In the genomic region with DNA sequence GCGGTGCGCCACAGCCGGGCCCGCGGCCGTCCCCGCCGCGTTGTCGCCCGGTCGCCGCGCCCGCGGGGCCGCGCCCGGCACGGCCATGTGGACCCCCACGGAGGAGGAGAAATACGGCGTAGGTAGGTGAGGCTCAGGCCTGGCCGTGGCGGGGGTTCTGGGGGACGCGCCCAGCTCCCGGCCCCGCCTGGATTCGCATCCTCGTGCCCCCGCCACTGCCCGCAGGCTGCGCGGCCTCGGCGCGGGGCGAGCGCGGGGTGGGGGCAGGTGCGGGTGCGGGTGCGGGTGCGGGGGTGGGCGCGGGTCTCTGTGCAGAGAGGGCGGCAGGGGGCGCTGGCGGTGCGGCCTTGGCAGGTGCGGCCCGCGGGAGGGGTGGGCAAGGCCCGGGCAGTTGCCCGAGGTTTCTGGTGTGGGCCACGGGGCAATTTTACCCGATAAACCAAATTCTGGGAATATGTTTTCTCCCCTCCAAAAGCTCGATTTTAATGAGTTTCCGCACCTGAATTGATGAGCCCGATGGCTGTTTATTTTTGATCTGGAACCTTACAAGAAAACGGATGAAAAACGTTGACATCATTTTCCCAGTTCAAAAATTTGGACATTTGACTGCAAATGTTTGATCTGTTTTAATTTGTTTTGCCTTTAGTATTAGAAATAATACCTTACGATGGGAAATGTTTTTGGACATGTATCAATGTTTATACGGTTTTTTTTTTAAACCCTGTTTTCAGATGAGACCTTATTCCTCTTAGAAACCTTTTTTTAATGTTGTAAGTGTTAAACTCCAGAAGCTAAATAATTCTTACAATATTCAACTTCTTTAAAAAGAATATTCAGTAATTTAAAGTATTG, we compare ENCODE assay signal across 1 cellular context.
TF ChIP-seq lines count a peak whose summit lies in the region.

No MANE protein-coding gene starts in this region.

TF ChIP-seq in HEK293, 187 proteins besides CTCF, POLR2A, EP300 and RAD21 (continued from another document):
- TF ChIP-seq, protein P1, sequence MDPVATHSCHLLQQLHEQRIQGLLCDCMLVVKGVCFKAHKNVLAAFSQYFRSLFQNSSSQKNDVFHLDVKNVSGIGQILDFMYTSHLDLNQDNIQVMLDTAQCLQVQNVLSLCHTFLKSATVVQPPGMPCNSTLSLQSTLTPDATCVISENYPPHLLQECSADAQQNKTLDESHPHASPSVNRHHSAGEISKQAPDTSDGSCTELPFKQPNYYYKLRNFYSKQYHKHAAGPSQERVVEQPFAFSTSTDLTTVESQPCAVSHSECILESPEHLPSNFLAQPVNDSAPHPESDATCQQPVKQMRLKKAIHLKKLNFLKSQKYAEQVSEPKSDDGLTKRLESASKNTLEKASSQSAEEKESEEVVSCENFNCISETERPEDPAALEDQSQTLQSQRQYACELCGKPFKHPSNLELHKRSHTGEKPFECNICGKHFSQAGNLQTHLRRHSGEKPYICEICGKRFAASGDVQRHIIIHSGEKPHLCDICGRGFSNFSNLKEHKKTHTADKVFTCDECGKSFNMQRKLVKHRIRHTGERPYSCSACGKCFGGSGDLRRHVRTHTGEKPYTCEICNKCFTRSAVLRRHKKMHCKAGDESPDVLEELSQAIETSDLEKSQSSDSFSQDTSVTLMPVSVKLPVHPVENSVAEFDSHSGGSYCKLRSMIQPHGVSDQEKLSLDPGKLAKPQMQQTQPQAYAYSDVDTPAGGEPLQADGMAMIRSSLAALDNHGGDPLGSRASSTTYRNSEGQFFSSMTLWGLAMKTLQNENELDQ (tag by site-specific recombination; IDR thresholded peaks at IDR 0.05; ENCODE audit: low read depth), result no peak
- TF ChIP-seq, protein P2, sequence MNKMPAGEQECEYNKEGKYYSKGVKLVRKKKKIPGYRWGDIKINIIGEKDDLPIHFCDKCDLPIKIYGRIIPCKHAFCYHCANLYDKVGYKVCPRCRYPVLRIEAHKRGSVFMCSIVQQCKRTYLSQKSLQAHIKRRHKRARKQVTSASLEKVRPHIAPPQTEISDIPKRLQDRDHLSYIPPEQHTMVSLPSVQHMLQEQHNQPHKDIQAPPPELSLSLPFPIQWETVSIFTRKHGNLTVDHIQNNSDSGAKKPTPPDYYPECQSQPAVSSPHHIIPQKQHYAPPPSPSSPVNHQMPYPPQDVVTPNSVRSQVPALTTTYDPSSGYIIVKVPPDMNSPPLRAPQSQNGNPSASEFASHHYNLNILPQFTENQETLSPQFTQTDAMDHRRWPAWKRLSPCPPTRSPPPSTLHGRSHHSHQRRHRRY (tag by site-specific recombination; IDR thresholded peaks at IDR 0.05), result no peak
- TF ChIP-seq ZNF121 (tag by site-specific recombination; IDR thresholded peaks at IDR 0.05), result no peak
- TF ChIP-seq ZNF404 (tag by site-specific recombination; IDR thresholded peaks at IDR 0.05), result no peak
- TF ChIP-seq, protein P3, sequence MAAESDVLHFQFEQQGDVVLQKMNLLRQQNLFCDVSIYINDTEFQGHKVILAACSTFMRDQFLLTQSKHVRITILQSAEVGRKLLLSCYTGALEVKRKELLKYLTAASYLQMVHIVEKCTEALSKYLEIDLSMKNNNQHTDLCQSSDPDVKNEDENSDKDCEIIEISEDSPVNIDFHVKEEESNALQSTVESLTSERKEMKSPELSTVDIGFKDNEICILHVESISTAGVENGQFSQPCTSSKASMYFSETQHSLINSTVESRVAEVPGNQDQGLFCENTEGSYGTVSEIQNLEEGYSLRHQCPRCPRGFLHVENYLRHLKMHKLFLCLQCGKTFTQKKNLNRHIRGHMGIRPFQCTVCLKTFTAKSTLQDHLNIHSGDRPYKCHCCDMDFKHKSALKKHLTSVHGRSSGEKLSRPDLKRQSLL (tag by site-specific recombination; IDR thresholded peaks at IDR 0.05), result no peak
- TF ChIP-seq ZNF16 (tag by site-specific recombination; IDR thresholded peaks at IDR 0.05; ENCODE audit: low read depth), result no peak
- TF ChIP-seq ZIC2 (tag by site-specific recombination; IDR thresholded peaks at IDR 0.05), result no peak
- TF ChIP-seq, protein P4, sequence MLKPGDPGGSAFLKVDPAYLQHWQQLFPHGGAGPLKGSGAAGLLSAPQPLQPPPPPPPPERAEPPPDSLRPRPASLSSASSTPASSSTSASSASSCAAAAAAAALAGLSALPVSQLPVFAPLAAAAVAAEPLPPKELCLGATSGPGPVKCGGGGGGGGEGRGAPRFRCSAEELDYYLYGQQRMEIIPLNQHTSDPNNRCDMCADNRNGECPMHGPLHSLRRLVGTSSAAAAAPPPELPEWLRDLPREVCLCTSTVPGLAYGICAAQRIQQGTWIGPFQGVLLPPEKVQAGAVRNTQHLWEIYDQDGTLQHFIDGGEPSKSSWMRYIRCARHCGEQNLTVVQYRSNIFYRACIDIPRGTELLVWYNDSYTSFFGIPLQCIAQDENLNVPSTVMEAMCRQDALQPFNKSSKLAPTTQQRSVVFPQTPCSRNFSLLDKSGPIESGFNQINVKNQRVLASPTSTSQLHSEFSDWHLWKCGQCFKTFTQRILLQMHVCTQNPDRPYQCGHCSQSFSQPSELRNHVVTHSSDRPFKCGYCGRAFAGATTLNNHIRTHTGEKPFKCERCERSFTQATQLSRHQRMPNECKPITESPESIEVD (tag by site-specific recombination; IDR thresholded peaks at IDR 0.05), result no peak
- TF ChIP-seq, protein P5, sequence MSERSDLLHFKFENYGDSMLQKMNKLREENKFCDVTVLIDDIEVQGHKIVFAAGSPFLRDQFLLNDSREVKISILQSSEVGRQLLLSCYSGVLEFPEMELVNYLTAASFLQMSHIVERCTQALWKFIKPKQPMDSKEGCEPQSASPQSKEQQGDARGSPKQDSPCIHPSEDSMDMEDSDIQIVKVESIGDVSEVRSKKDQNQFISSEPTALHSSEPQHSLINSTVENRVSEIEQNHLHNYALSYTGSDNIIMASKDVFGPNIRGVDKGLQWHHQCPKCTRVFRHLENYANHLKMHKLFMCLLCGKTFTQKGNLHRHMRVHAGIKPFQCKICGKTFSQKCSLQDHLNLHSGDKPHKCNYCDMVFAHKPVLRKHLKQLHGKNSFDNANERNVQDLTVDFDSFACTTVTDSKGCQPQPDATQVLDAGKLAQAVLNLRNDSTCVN (tag by site-specific recombination; optimal IDR thresholded peaks at IDR 0.05), result peak; percentile 65
- TF ChIP-seq ZNF624 (tag by site-specific recombination; IDR thresholded peaks at IDR 0.05), result no peak
- TF ChIP-seq ZNF521 (tag by site-specific recombination; IDR thresholded peaks at IDR 0.05), result no peak
- TF ChIP-seq ZNF354C (tag by site-specific recombination; IDR thresholded peaks at IDR 0.05; ENCODE audit: borderline replicate concordance, low read depth), result no peak
- TF ChIP-seq, protein P6, sequence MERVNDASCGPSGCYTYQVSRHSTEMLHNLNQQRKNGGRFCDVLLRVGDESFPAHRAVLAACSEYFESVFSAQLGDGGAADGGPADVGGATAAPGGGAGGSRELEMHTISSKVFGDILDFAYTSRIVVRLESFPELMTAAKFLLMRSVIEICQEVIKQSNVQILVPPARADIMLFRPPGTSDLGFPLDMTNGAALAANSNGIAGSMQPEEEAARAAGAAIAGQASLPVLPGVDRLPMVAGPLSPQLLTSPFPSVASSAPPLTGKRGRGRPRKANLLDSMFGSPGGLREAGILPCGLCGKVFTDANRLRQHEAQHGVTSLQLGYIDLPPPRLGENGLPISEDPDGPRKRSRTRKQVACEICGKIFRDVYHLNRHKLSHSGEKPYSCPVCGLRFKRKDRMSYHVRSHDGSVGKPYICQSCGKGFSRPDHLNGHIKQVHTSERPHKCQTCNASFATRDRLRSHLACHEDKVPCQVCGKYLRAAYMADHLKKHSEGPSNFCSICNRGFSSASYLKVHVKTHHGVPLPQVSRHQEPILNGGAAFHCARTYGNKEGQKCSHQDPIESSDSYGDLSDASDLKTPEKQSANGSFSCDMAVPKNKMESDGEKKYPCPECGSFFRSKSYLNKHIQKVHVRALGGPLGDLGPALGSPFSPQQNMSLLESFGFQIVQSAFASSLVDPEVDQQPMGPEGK (tag by site-specific recombination; IDR thresholded peaks at IDR 0.05), result peak; percentile 31; the same call in 1 of the 2 replicates
- 0 out of 2 replicates have a peak, but pooled peaks have one; percentile 12 for TF ChIP-seq ZEB2 (tag by site-specific recombination; IDR thresholded peaks at IDR 0.05)
- TF ChIP-seq ZNF561 (tag by site-specific recombination; IDR thresholded peaks at IDR 0.05; ENCODE audit: borderline replicate concordance), result no peak
- no peak for TF ChIP-seq ZNF768 (tag by site-specific recombination; IDR thresholded peaks at IDR 0.05)
- no peak for TF ChIP-seq ZSCAN30 (tag by site-specific recombination; IDR thresholded peaks at IDR 0.05)
- no peak for TF ChIP-seq ZNF621 (tag by site-specific recombination; IDR thresholded peaks at IDR 0.05)
- TF ChIP-seq ZNF341 (tag by site-specific recombination; IDR thresholded peaks at IDR 0.05; ENCODE audit: low read depth), result no peak
- TF ChIP-seq, protein P7, sequence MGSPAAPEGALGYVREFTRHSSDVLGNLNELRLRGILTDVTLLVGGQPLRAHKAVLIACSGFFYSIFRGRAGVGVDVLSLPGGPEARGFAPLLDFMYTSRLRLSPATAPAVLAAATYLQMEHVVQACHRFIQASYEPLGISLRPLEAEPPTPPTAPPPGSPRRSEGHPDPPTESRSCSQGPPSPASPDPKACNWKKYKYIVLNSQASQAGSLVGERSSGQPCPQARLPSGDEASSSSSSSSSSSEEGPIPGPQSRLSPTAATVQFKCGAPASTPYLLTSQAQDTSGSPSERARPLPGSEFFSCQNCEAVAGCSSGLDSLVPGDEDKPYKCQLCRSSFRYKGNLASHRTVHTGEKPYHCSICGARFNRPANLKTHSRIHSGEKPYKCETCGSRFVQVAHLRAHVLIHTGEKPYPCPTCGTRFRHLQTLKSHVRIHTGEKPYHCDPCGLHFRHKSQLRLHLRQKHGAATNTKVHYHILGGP (tag by site-specific recombination; IDR thresholded peaks at IDR 0.05), result no peak
- no peak for TF ChIP-seq ZNF169 (tag by site-specific recombination; IDR thresholded peaks at IDR 0.05)
- TF ChIP-seq ZBTB8A (tag by site-specific recombination; IDR thresholded peaks at IDR 0.05), result no peak
- TF ChIP-seq ZNF426 (tag by site-specific recombination; IDR thresholded peaks at IDR 0.05), result no peak
- TF ChIP-seq ZNF610 (tag by site-specific recombination; IDR thresholded peaks at IDR 0.05; ENCODE audit: borderline replicate concordance), result no peak
- no peak for TF ChIP-seq WT1 (tag by site-specific recombination; IDR thresholded peaks at IDR 0.05)
- no peak for TF ChIP-seq ZNF223 (tag by site-specific recombination; IDR thresholded peaks at IDR 0.05)
- TF ChIP-seq ZNF585B (tag by site-specific recombination; IDR thresholded peaks at IDR 0.05), result no peak
- TF ChIP-seq ZFHX2 (tag by site-specific recombination; conservative IDR thresholded peaks at IDR 0.05), result no peak; the same call in 1 of the 2 replicates
- no peak for TF ChIP-seq BCL11B (tag by site-specific recombination; IDR thresholded peaks at IDR 0.05; ENCODE audit: low read depth)
- TF ChIP-seq, protein P8, sequence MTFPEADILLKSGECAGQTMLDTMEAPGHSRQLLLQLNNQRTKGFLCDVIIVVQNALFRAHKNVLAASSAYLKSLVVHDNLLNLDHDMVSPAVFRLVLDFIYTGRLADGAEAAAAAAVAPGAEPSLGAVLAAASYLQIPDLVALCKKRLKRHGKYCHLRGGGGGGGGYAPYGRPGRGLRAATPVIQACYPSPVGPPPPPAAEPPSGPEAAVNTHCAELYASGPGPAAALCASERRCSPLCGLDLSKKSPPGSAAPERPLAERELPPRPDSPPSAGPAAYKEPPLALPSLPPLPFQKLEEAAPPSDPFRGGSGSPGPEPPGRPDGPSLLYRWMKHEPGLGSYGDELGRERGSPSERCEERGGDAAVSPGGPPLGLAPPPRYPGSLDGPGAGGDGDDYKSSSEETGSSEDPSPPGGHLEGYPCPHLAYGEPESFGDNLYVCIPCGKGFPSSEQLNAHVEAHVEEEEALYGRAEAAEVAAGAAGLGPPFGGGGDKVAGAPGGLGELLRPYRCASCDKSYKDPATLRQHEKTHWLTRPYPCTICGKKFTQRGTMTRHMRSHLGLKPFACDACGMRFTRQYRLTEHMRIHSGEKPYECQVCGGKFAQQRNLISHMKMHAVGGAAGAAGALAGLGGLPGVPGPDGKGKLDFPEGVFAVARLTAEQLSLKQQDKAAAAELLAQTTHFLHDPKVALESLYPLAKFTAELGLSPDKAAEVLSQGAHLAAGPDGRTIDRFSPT (tag by site-specific recombination; IDR thresholded peaks at IDR 0.05), result peak; percentile 76
- no peak for TF ChIP-seq ZNF266 (tag by site-specific recombination; IDR thresholded peaks at IDR 0.05; ENCODE audit: low read depth)
- no peak for TF ChIP-seq ZNF155 (tag by site-specific recombination; IDR thresholded peaks at IDR 0.05)
- no peak for TF ChIP-seq ZNF416 (tag by site-specific recombination; IDR thresholded peaks at IDR 0.05)
- TF ChIP-seq RBAK (tag by site-specific recombination; IDR thresholded peaks at IDR 0.05), result no peak
- TF ChIP-seq, protein P9, sequence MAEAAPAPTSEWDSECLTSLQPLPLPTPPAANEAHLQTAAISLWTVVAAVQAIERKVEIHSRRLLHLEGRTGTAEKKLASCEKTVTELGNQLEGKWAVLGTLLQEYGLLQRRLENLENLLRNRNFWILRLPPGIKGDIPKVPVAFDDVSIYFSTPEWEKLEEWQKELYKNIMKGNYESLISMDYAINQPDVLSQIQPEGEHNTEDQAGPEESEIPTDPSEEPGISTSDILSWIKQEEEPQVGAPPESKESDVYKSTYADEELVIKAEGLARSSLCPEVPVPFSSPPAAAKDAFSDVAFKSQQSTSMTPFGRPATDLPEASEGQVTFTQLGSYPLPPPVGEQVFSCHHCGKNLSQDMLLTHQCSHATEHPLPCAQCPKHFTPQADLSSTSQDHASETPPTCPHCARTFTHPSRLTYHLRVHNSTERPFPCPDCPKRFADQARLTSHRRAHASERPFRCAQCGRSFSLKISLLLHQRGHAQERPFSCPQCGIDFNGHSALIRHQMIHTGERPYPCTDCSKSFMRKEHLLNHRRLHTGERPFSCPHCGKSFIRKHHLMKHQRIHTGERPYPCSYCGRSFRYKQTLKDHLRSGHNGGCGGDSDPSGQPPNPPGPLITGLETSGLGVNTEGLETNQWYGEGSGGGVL (tag by site-specific recombination; IDR thresholded peaks at IDR 0.05), result peak; percentile 33; the same call in 1 of the 2 replicates
- TF ChIP-seq ZNF24 (tag by site-specific recombination; IDR thresholded peaks at IDR 0.05), result no peak
- no peak for TF ChIP-seq OSR2 (tag by site-specific recombination; IDR thresholded peaks at IDR 0.05)
- TF ChIP-seq ZNF335 (tag by site-specific recombination; conservative IDR thresholded peaks at IDR 0.05), result peak; percentile 44; the same call in 1 of the 2 replicates
- TF ChIP-seq ZNF792 (tag by site-specific recombination; IDR thresholded peaks at IDR 0.05), result no peak
- no peak for TF ChIP-seq ZNF548 (tag by site-specific recombination; IDR thresholded peaks at IDR 0.05)
- TF ChIP-seq ZNF324 (tag by site-specific recombination; IDR thresholded peaks at IDR 0.05), result no peak
- no peak for TF ChIP-seq ZNF596 (tag by site-specific recombination; IDR thresholded peaks at IDR 0.05)
- TF ChIP-seq ZNF555 (tag by site-specific recombination; conservative IDR thresholded peaks at IDR 0.05), result no peak
- no peak for TF ChIP-seq ZNF302 (tag by site-specific recombination; IDR thresholded peaks at IDR 0.05; ENCODE audit: low read depth)
